ENCODE assay signal across 13 cellular contexts in genomic region chr20:23116301-23117089, GRCh38. TPM values are rescaled to one million over a fixed set of nuclear protein-coding genes. Genes with fewer than 3 reads are reported as not detected.
DNase-seq lines count a peak whose midpoint lies in the region; ATAC-seq and TF ChIP-seq lines count a peak whose summit lies in the region.
"Had no signal": no experiment of that assay in that cellular context is flagged by ENCODE, and none has a peak within 500 bp of the region (broad histone marks: within the 10 kb centered on the region; RNA-seq: fewer than 3 reads in every experiment).

No MANE protein-coding gene starts in this region.

- H3K36me3 Mint-ChIP-seq in CD4-positive, alpha-beta memory T cell: no peaks in the 10 kb centered on the region

- DNase-seq in DMS53 (lab: John Stamatoyannopoulos, UW) (peak; percentile 10), DMS53 treated with DMSO at 0.1 percent for 48 hours (lab: John Stamatoyannopoulos, UW; ENCODE audit: unreplicated experiment) (no peak), NCI-H510A (lab: John Stamatoyannopoulos, UW) (peak; percentile 72), epithelial cell of esophagus (ENCODE audit: low read depth) (peak; percentile 82), renal cortical epithelial cell (ENCODE audit: low read depth) (peak; percentile 48), COLO668 (lab: John Stamatoyannopoulos, UW; ENCODE audit: unreplicated experiment) (no peak)
- DNase-seq in CD4-positive, alpha-beta memory T cell: no peak
- DNase-seq: activated naive CD4-positive, alpha-beta T cell; NCI-H526 had no signal

- no peaks in the 10 kb centered on the region for H3K36me3 ChIP-seq in CD4-positive, alpha-beta memory T cell (ENCODE audit: insufficient read depth, low read length)
- H3K36me3 ChIP-seq: thoracic aorta had no signal

- H3K4me1 ChIP-seq in CD4-positive, alpha-beta memory T cell (ENCODE audit: insufficient read depth, low read length): no peaks in the 10 kb centered on the region

- peaks cover 0 to 1% of the 10 kb centered on the region in 2 donors for H3K27me3 Mint-ChIP-seq in CD4-positive, alpha-beta memory T cell

- no peak overlapping the region for H3K27ac Mint-ChIP-seq in CD4-positive, alpha-beta memory T cell

- intact Hi-C loops in CD4-positive, alpha-beta memory T cell (cut with micrococcal nuclease): no loop called here

- ATAC-seq in HG03342 (IDR thresholded peaks at IDR 0.05; ENCODE audit: unreplicated experiment): no peak

- no peak overlapping the region for H3K27ac ChIP-seq in CD4-positive, alpha-beta memory T cell (ENCODE audit: low read depth, low read length)
- H3K27ac ChIP-seq: 22Rv1, thoracic aorta, VCaP had no signal

- no peaks in the 10 kb centered on the region for H3K9me3 Mint-ChIP-seq in CD4-positive, alpha-beta memory T cell

- TF ChIP-seq CTCF in epithelial cell of esophagus (IDR thresholded peaks at IDR 0.05; ENCODE audit: insufficient read depth, low read depth, low read length, missing control alignments): no peak

- H3K27me3 ChIP-seq in CD4-positive, alpha-beta memory T cell (ENCODE audit: insufficient read depth, low read length): no peaks in the 10 kb centered on the region

- peaks cover 0 to 3% (median 0%) of the 10 kb centered on the region in 4 donors for H3K4me1 Mint-ChIP-seq in CD4-positive, alpha-beta memory T cell

- H3K9me3 ChIP-seq in CD4-positive, alpha-beta memory T cell (ENCODE audit: control insufficient read depth in 1 of 2, low read length in 2 of 2): no peaks in the 10 kb centered on the region
- H3K9me3 ChIP-seq: thoracic aorta had no signal

- POLR2A ChIA-PET in CD4-positive, alpha-beta memory T cell (lab: Charles Lee; ENCODE audit: partially characterized antibody): no interaction called here

- no peak overlapping the region for H3K4me3 Mint-ChIP-seq in CD4-positive, alpha-beta memory T cell

- H3K4me3 ChIP-seq in epithelial cell of esophagus (ENCODE audit: low read length): no peak overlapping the region
- no peak overlapping the region for H3K4me3 ChIP-seq in CD4-positive, alpha-beta memory T cell (ENCODE audit: low read length in 2 of 2)
- H3K4me3 ChIP-seq: thoracic aorta had no signal

- CTCF ChIA-PET in CD4-positive, alpha-beta memory T cell (lab: Charles Lee; ENCODE audit: partially characterized antibody): no interaction called here

RNA-seq across cellular contexts. Expression of gene CD93, which starts 30.4 kb away (rescaled TPM):
- total RNA-seq in renal cortical epithelial cell: 0.30 and 0.35 TPM in 2 replicates
- total RNA-seq in CD4-positive, alpha-beta memory T cell: 1 to 10 TPM; 1.2 to 1.3 TPM
- under 1 TPM in 1 of 2 donors, not detected in 1; 0.55 TPM for polyA plus RNA-seq in CD4-positive, alpha-beta memory T cell

Comparison
In these comparisons a context has a peak if more than half of its experiments do, and no peak if none do; other contexts are left out.
1. DNase-seq: peak in DMS53 (single experiment), NCI-H510A (single experiment), epithelial cell of esophagus (single experiment) and renal cortical epithelial cell (single experiment); none in DMS53 treated with DMSO at 0.1 percent for 48 hours (single experiment), CD4-positive, alpha-beta memory T cell (0 of 5) and COLO668 (single experiment).